In the genomic region with DNA sequence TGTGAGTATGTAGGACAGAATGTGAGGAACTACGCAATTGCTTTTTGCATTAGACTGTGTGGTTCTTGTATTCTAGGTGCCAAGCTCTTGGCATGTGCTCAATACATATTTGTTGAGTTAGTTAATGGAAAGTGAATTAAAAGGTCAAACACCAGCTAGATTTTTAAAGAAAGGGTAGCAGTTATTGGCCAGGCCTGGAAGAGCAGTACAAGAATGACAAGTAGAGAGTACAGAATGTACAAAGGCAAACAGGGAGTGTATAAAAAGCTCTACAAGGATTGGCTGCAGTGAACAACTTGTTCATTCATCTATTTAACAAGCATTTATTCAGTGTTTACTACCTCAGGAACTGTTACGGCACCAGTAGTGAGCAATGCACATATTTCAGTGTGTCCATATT, we compare ENCODE assay signal across 12 cellular contexts.
DNase-seq lines count a peak whose midpoint lies in the region; ATAC-seq and TF ChIP-seq lines count a peak whose summit lies in the region.
"Had no signal": no experiment of that assay in that cellular context is flagged by ENCODE, and none has a peak within 500 bp of the region (broad histone marks: within the 10 kb centered on the region; RNA-seq: fewer than 3 reads in every experiment).

No MANE protein-coding gene starts in this region.

- H3K27me3 ChIP-seq in lung (ENCODE audit: control insufficient read depth, insufficient read depth) (no peaks in the 10 kb centered on the region), thoracic aorta (replicated peaks; ENCODE audit: insufficient read depth) (no peaks in the 10 kb centered on the region)
- H3K27me3 ChIP-seq: thyroid gland had no signal

- H3K9me3 ChIP-seq in lung (ENCODE audit: control insufficient read depth in 2 of 2, insufficient read depth in 1 of 2, low read length in 1 of 2) (peaks cover 0 to 3% of the 10 kb centered on the region in 2 donors), thoracic aorta (no peaks in the 10 kb centered on the region)
- H3K9me3 ChIP-seq: psoas muscle, thyroid gland had no signal

- H3K27ac ChIP-seq in angular gyrus (ENCODE audit: low read depth, low read length) (peak overlapping the region; percentile 60), coronary artery (peak overlapping the region; percentile 45 to 73), lung (ENCODE audit: low read depth in 1 of 2, low read length in 1 of 2) (no peak overlapping the region), thoracic aorta (peak overlapping the region; percentile 91 to 92)
- H3K27ac ChIP-seq: psoas muscle had no signal

- no peak for DNase-seq in coronary artery (ENCODE audit: low spot score)
- DNase-seq in lung (ENCODE audit: low spot score): no peak
- peak; percentile 13 for DNase-seq in thoracic aorta (ENCODE audit: low spot score)
- DNase-seq in UCSD-AML1 (lab: John Stamatoyannopoulos, UW; ENCODE audit: unreplicated experiment): no peak
- DNase-seq in hepatic stellate cell (ENCODE audit: low spot score): no peak
- DNase-seq: activated CD4-positive, alpha-beta T cell treated with anti-CD3 and anti-CD28 coated beads for 48 hours; MM.1S; NCI-H187; psoas muscle; thyroid gland had no signal

- no peak overlapping the region for H3K4me3 ChIP-seq in coronary artery
- H3K4me3 ChIP-seq in lung: no peak overlapping the region
- H3K4me3 ChIP-seq in thoracic aorta: no peak overlapping the region
- H3K4me3 ChIP-seq: psoas muscle, thyroid gland had no signal

- 71 to 84% methylated on average over 2 of the region's 2 CpGs for WGBS in lung, 2 donors

- TF ChIP-seq CTCF in coronary artery (IDR thresholded peaks at IDR 0.05) (no peak), lung (IDR thresholded peaks at IDR 0.05; ENCODE audit: control extremely low read depth, extremely low read depth) (no peak), thoracic aorta (IDR thresholded peaks at IDR 0.05) (no peak)

- no peaks in the 10 kb centered on the region for H3K36me3 ChIP-seq in lung (ENCODE audit: control insufficient read depth in 2 of 2, insufficient read depth in 2 of 2, low read length in 2 of 2)
- H3K36me3 ChIP-seq in thoracic aorta: no peaks in the 10 kb centered on the region
- H3K36me3 ChIP-seq: thyroid gland had no signal

- H3K4me1 ChIP-seq in lung (ENCODE audit: control insufficient read depth in 2 of 2, insufficient read depth in 2 of 2, low read length in 2 of 2) (no peaks in the 10 kb centered on the region), thoracic aorta (ENCODE audit: control insufficient read depth in 1 of 2, low read depth in 2 of 2) (peaks cover 7 to 24% of the 10 kb centered on the region in 2 donors)
- H3K4me1 ChIP-seq: psoas muscle had no signal

- ATAC-seq in lung (ENCODE audit: insufficient read depth, low FRiP score) (peak; percentile 58), thoracic aorta (ENCODE audit: insufficient number of reproducible peaks, low FRiP score, low read depth) (peak; percentile 96), GM21360 (IDR thresholded peaks at IDR 0.05; ENCODE audit: unreplicated experiment) (no peak)
- ATAC-seq: psoas muscle had no signal

Comparison
In these comparisons a context has a peak if more than half of its experiments do, and no peak if none do; other contexts are left out.
1. H3K27ac ChIP-seq: peak in angular gyrus (single experiment), coronary artery (2 of 2) and thoracic aorta (2 of 2); none in lung (0 of 2).